1 cellular context compared by ENCODE assay signal in genomic region chr9:125446581-125447094, GRCh38.
TF ChIP-seq lines count a peak whose summit lies in the region.

No MANE protein-coding gene starts in this region.

TF ChIP-seq in GM12878, 131 proteins besides CTCF, POLR2A, EP300 and RAD21 (continued from another document):
- peak; percentile 91 for TF ChIP-seq PKNOX1 (IDR thresholded peaks at IDR 0.05)
- TF ChIP-seq SRF (IDR thresholded peaks at IDR 0.05; ENCODE audit: low read depth in 2 of 2, low read length in 2 of 2), result no peak
- no peak for TF ChIP-seq PML (IDR thresholded peaks at IDR 0.05; ENCODE audit: low read length)
- TF ChIP-seq SMAD1 (IDR thresholded peaks at IDR 0.05; ENCODE audit: low read depth, partially characterized antibody), result peak; percentile 26
- no peak for TF ChIP-seq RCOR1 (conservative IDR thresholded peaks at IDR 0.05; ENCODE audit: low read depth, low read length)
- peak; percentile 19 for TF ChIP-seq KLF5 (IDR thresholded peaks at IDR 0.05; ENCODE audit: partially characterized antibody)
- TF ChIP-seq NBN (IDR thresholded peaks at IDR 0.05), result peak; percentile 82; the same call in 1 of the 2 replicates
- TF ChIP-seq RB1 (IDR thresholded peaks at IDR 0.05; ENCODE audit: borderline replicate concordance), result peak; percentile 10; the same call in 1 of the 2 replicates
- peak; percentile 60; the same call in 1 of the 2 replicates for TF ChIP-seq CHD2 (IDR thresholded peaks at IDR 0.05; ENCODE audit: borderline replicate concordance, low read depth, low read length)
- TF ChIP-seq POU2F2 (IDR thresholded peaks at IDR 0.05; ENCODE audit: borderline replicate concordance, low read depth, low read length), result peak; percentile 49; the same call in 1 of the 3 replicates
- TF ChIP-seq BHLHE40 (IDR thresholded peaks at IDR 0.05; ENCODE audit: borderline replicate concordance in 1 of 2, low read depth in 2 of 2, low read length in 1 of 2), result peak; percentile 95 to 97
- TF ChIP-seq SREBF1 (IDR thresholded peaks at IDR 0.05; ENCODE audit: low read length), result 0 out of 2 replicates have a peak, but pooled peaks have one; percentile 29
- TF ChIP-seq DPF2 (IDR thresholded peaks at IDR 0.05), result peak; percentile 67; the same call in 1 of the 2 replicates
- TF ChIP-seq MYB (IDR thresholded peaks at IDR 0.05; ENCODE audit: borderline replicate concordance, low read depth, low read length), result no peak
- peak; percentile 91 for TF ChIP-seq RUNX3 (IDR thresholded peaks at IDR 0.05; ENCODE audit: low read length)
- peak; percentile 35; the same call in 1 of the 2 replicates for TF ChIP-seq USF2 (IDR thresholded peaks at IDR 0.05; ENCODE audit: borderline replicate concordance, low read depth, low read length)
- TF ChIP-seq SKIL (IDR thresholded peaks at IDR 0.05; ENCODE audit: low read depth, poor library complexity, severe bottlenecking), result no peak
- TF ChIP-seq ATF7 (IDR thresholded peaks at IDR 0.05; ENCODE audit: low read depth), result peak; percentile 82
- peak; percentile 73 for TF ChIP-seq MLLT1 (IDR thresholded peaks at IDR 0.05)
- 0 out of 2 replicates have a peak, but pooled peaks have one; percentile 26 for TF ChIP-seq SIN3A (IDR thresholded peaks at IDR 0.05; ENCODE audit: low read depth, low read length)
- TF ChIP-seq ZNF384 (IDR thresholded peaks at IDR 0.05; ENCODE audit: borderline replicate concordance, low read depth, low read length), result peak; percentile 92
- TF ChIP-seq STAT3 (IDR thresholded peaks at IDR 0.05; ENCODE audit: low read depth, low read length), result no peak
- peak; percentile 87 for TF ChIP-seq ZNF687 (IDR thresholded peaks at IDR 0.05)
- TF ChIP-seq MTA2 (IDR thresholded peaks at IDR 0.05; ENCODE audit: low read depth), result peak; percentile 82
- TF ChIP-seq SMARCA5 (IDR thresholded peaks at IDR 0.05), result peak; percentile 80
- TF ChIP-seq BCL11A (IDR thresholded peaks at IDR 0.05; ENCODE audit: low read depth, low read length), result peak; percentile 59; the same call in 1 of the 2 replicates
- peak; percentile 56 for TF ChIP-seq RELB (IDR thresholded peaks at IDR 0.05; ENCODE audit: low read depth)
- peak; percentile 86 for TF ChIP-seq RAD51 (IDR thresholded peaks at IDR 0.05)
- no peak for TF ChIP-seq ZBTB4 (CRISPR knock-in tag; IDR thresholded peaks at IDR 0.05)
TF ChIP-seq in GM12878: peak in this region for 37.
